In genomic region chr14:68792830-68793733, GRCh38 we compare ENCODE assay signal across 7 cellular contexts. TPM values are rescaled to one million over a fixed set of nuclear protein-coding genes. Genes with fewer than 3 reads are reported as not detected.
DNase-seq lines count a peak whose midpoint lies in the region; ATAC-seq and TF ChIP-seq lines count a peak whose summit lies in the region.

A gene with protein sequence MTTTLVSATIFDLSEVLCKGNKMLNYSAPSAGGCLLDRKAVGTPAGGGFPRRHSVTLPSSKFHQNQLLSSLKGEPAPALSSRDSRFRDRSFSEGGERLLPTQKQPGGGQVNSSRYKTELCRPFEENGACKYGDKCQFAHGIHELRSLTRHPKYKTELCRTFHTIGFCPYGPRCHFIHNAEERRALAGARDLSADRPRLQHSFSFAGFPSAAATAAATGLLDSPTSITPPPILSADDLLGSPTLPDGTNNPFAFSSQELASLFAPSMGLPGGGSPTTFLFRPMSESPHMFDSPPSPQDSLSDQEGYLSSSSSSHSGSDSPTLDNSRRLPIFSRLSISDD (minus strand): TSS chr14:68793067. CDS start chr14:68792938, 129 bp downstream.

- no peaks in the 10 kb centered on the region for H3K9me3 Mint-ChIP-seq in activated T-cell treated with anti-CD3 and anti-CD28 coated beads, Interleukin-2, amount 50 U/mL, for 24 hours

- H3K9ac ChIP-seq in mucosa of rectum (ENCODE audit: low read depth in 1 of 2, low read length in 2 of 2) = peak within 1 kb of the TSS; percentile 98 to 99

- TF ChIP-seq CTCF in OCI-LY7 (conservative IDR thresholded peaks at IDR 0.05; ENCODE audit: low read length) (no peak; the same call in 1 of the 2 replicates), epithelial cell of proximal tubule (conservative IDR thresholded peaks at IDR 0.05; ENCODE audit: low read depth, low read length) (no peak)

- peak within 1 kb of the TSS; percentile 96 for H3K4me2 ChIP-seq in OCI-LY7 (ENCODE audit: low read length)

- intact Hi-C loops in OCI-LY7 (cut with micrococcal nuclease; ENCODE audit: unreplicated experiment) = loop anchor here (1.0 to 5.0 kb wide), 5 partner anchors 21 to 819 kb away; partner anchors contain the start of gene SUSD6

- DNase-seq in OCI-LY7 (ENCODE audit: low spot score) = peak; percentile 94
- DNase-seq in activated T-cell treated with anti-CD3 and anti-CD28 coated beads, Interleukin-2, amount 50 U/mL, for 24 hours = peak; percentile 92
- DNase-seq in epithelial cell of proximal tubule (ENCODE audit: low read depth) = peak; percentile 84
- DNase-seq in stimulated activated CD8-positive, alpha-beta memory T cell treated with anti-CD3 and anti-CD28 coated beads, Interleukin-4, amount 100 ng/mL, for 24 hours (ENCODE audit: low read depth) = peak; percentile 81

- H3K27ac Mint-ChIP-seq in activated T-cell treated with anti-CD3 and anti-CD28 coated beads, Interleukin-2, amount 50 U/mL, for 24 hours = peak within 1 kb of the TSS; percentile 99

- H3K27ac ChIP-seq in OCI-LY7 (ENCODE audit: low read depth, low read length, poor library complexity, severe bottlenecking) (peak within 1 kb of the TSS; percentile 92), mucosa of rectum (ENCODE audit: low read depth in 2 of 2, low read length in 2 of 2) (peak within 1 kb of the TSS; percentile 100)

- peaks cover 48% of the 10 kb centered on the region for H3K36me3 Mint-ChIP-seq in activated T-cell treated with anti-CD3 and anti-CD28 coated beads, Interleukin-2, amount 50 U/mL, for 24 hours (ENCODE audit: low read depth)

- H3K4me1 ChIP-seq in OCI-LY7 (ENCODE audit: insufficient read depth, low read length, poor library complexity, severe bottlenecking) (peaks cover 52% of the 10 kb centered on the region), mucosa of rectum (ENCODE audit: control insufficient read depth in 2 of 2, insufficient read depth in 2 of 2, low read length in 2 of 2) (peaks cover 22 to 23% of the 10 kb centered on the region in 2 donors)

- H3K36me3 ChIP-seq in OCI-LY7 (ENCODE audit: insufficient read depth, low read length) = peaks cover 47% of the 10 kb centered on the region
- H3K36me3 ChIP-seq in mucosa of rectum (ENCODE audit: control insufficient read depth in 2 of 2, insufficient read depth in 2 of 2, low read length in 2 of 2) = peaks cover 24 to 25% of the 10 kb centered on the region in 2 donors

- peaks cover 62% of the 10 kb centered on the region for H3K79me2 ChIP-seq in OCI-LY7 (ENCODE audit: insufficient read depth, low read depth, low read length)

- H3K4me3 Mint-ChIP-seq in activated T-cell treated with anti-CD3 and anti-CD28 coated beads, Interleukin-2, amount 50 U/mL, for 24 hours = peak within 1 kb of the TSS; percentile 89

- H3K9me2 ChIP-seq in OCI-LY7 (ENCODE audit: insufficient read depth, low read length) = no peaks in the 10 kb centered on the region

- BruUV-seq in OCI-LY7 (replicated peaks; lab: Mats Ljungman, UMichigan) = no TSS peak

- H3K27me3 Mint-ChIP-seq in activated T-cell treated with anti-CD3 and anti-CD28 coated beads, Interleukin-2, amount 50 U/mL, for 24 hours = no peaks in the 10 kb centered on the region

- peaks cover 25% of the 10 kb centered on the region for H4K20me1 ChIP-seq in OCI-LY7 (ENCODE audit: insufficient read depth, low read length)

- ATAC-seq in GM18517 (IDR thresholded peaks at IDR 0.05; ENCODE audit: unreplicated experiment) (peak; percentile 29), HG03097 (IDR thresholded peaks at IDR 0.05; ENCODE audit: low FRiP score, unreplicated experiment) (peak; percentile 35)

- no peaks in the 10 kb centered on the region for H3K27me3 ChIP-seq in mucosa of rectum (ENCODE audit: control insufficient read depth in 2 of 2, insufficient read depth in 2 of 2, low read length in 2 of 2)

- H3K9me3 ChIP-seq in OCI-LY7 (ENCODE audit: low read length) = no peaks in the 10 kb centered on the region
- H3K9me3 ChIP-seq in mucosa of rectum (ENCODE audit: control insufficient read depth in 2 of 2, low read length in 2 of 2) = no peaks in the 10 kb centered on the region

- CTCF ChIA-PET in OCI-LY7 (lab: Charles Lee; ENCODE audit: unreplicated experiment) = interaction anchor here (0.5 to 1.5 kb wide), 5 partner anchors 23 to 842 kb away, joined by 3 to 6 read pairs (median 3); no protein-coding TSS in a partner anchor

- POLR2A ChIA-PET in OCI-LY7 (lab: Charles Lee) = interaction anchor here (0.6 to 7.1 kb wide), 29 partner anchors 9 to 1017 kb away, joined by 3 to 126 read pairs (median 5); no protein-coding TSS in a partner anchor

- H3K4me1 Mint-ChIP-seq in activated T-cell treated with anti-CD3 and anti-CD28 coated beads, Interleukin-2, amount 50 U/mL, for 24 hours (ENCODE audit: low read depth) = peaks cover 56% of the 10 kb centered on the region

- H3K4me3 ChIP-seq in OCI-LY7 (ENCODE audit: low read depth, low read length, poor library complexity, severe bottlenecking) = peak within 1 kb of the TSS; percentile 87
- peak within 1 kb of the TSS; percentile 99 for H3K4me3 ChIP-seq in epithelial cell of proximal tubule (ENCODE audit: low read depth, low read length)
- peak within 1 kb of the TSS; percentile 91 to 100 for H3K4me3 ChIP-seq in mucosa of rectum (ENCODE audit: low read length in 2 of 2)

- H2AFZ ChIP-seq in OCI-LY7 (ENCODE audit: low read length) = peak within 1 kb of the TSS; percentile 6; the same call in 1 of the 2 replicates

RNA-seq across cellular contexts. Expression of the gene that starts here (rescaled TPM):
- 24.2 and 25.6 TPM in 2 replicates for total RNA-seq in OCI-LY7 (2014; rRNA removed; shearing (Covaris generic))
- total RNA-seq in OCI-LY7 (2022) (51.4 and 57.0 TPM in 2 replicates), epithelial cell of proximal tubule (87.0 and 142 TPM in 2 replicates)

Comparison
In these comparisons a context has a peak if more than half of its experiments do, and no peak if none do; other contexts are left out.
1. Peak in every context shown above with its lines: DNase-seq, ATAC-seq, H3K4me3 ChIP-seq and H3K27ac ChIP-seq.